Comparison of ENCODE assay signal across 8 cellular contexts in the genomic region with DNA sequence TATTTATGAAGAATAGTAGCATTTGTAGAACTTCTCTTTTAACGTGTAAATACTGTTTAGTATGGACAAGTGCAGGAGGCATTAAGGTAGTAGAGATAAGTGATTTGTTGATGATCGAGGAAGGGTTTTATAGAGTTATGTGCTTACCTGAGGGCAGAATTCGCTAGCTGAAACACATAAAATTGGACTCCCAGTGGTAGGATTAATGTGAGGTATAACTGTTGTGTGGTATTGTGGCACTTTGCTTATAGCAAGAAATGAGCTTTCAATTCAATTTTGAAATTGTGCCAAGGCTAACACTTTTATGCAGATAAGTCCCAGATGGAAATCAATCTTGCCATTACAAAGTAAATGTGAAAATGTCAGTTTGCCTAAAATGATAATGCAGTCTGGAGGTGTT. TPM values are rescaled to one million over a fixed set of nuclear protein-coding genes. Genes with fewer than 3 reads are reported as not detected.
DNase-seq lines count a peak whose midpoint lies in the region; ATAC-seq, FAIRE-seq and TF ChIP-seq lines count a peak whose summit lies in the region.

No MANE protein-coding gene starts in this region.

- H3K27ac Mint-ChIP-seq in HFFc6 = peak overlapping the region; percentile 92; the same call in 1 of the 2 replicates

- CTCF ChIA-PET in A673 (lab: Charles Lee) = no interaction called here
- CTCF ChIA-PET in GM12878 (lab: Yijun Ruan, JAX) = interaction anchor here (0.6 to 1.6 kb wide), 10 partner anchors 9 to 825 kb away, joined by 3 to 5 read pairs (median 4); no protein-coding TSS in a partner anchor

- H3K4me3 ChIP-seq in A673 (ENCODE audit: low read depth, low read length, poor library complexity, severe bottlenecking) (peak overlapping the region; percentile 80), GM12878 (peak overlapping the region; percentile 83), mesodermal cell (ENCODE audit: extremely low read depth, insufficient read depth, low read length, poor library complexity, severe bottlenecking) (peak overlapping the region; percentile 76)

- peaks cover under 1% of the 10 kb centered on the region for H3K36me3 ChIP-seq in A673 (ENCODE audit: insufficient read depth, low read length, poor library complexity, severe bottlenecking)
- peaks cover 0 to 2% of the 10 kb centered on the region in 2 experiments; a peak in 1 of 4 replicates for H3K36me3 ChIP-seq in GM12878 (ENCODE audit: control insufficient read depth in 2 of 2, insufficient read depth in 2 of 2, low read length in 1 of 2)
- no peaks in the 10 kb centered on the region for H3K36me3 ChIP-seq in mesodermal cell (ENCODE audit: control insufficient read depth, insufficient read depth, low read length)

- TF ChIP-seq CTCF in A673 (conservative IDR thresholded peaks at IDR 0.05; ENCODE audit: low read depth, low read length) (no peak), HFFc6 (IDR thresholded peaks at IDR 0.05) (no peak), GM12878 (IDR thresholded peaks at IDR 0.05 in 2 of 3, conservative IDR thresholded peaks at IDR 0.05 in 1 of 3; ENCODE audit: control insufficient read depth in 2 of 3, extremely low read depth in 1 of 3, insufficient read depth in 1 of 3, low read depth in 3 of 3, low read length in 3 of 3) (no peak)

- H3K9ac ChIP-seq in GM12878 (ENCODE audit: control insufficient read depth, insufficient read depth, low read length) = peak overlapping the region; percentile 77

- peak overlapping the region; percentile 95; the same call in 1 of the 2 replicates for H2AFZ ChIP-seq in GM12878 (ENCODE audit: control insufficient read depth, low read depth, low read length)

- SMC1A ChIA-PET in GM12878 (lab: Charles Lee; ENCODE audit: uncharacterized antibody, unreplicated experiment) = interaction anchor here (0.7 to 1.8 kb wide), 11 partner anchors 9 to 295 kb away, joined by 3 to 7 read pairs (median 3); no protein-coding TSS in a partner anchor

- peaks cover 5% of the 10 kb centered on the region; the same call in 1 of the 2 replicates for H4K20me1 ChIP-seq in GM12878 (ENCODE audit: control insufficient read depth, insufficient read depth)

- peak overlapping the region; percentile 92 for H3K4me3 Mint-ChIP-seq in HFFc6

- H3K27me3 ChIP-seq in A673 (replicated peaks; ENCODE audit: insufficient read depth, low read depth, low read length, poor library complexity) = no peaks in the 10 kb centered on the region
- no peaks in the 10 kb centered on the region for H3K27me3 ChIP-seq in GM12878 (replicated peaks in 1 of 2; ENCODE audit: control insufficient read depth in 2 of 2, insufficient read depth in 2 of 2, low read length in 1 of 2)

- H3K27me3 Mint-ChIP-seq in HFFc6 (ENCODE audit: insufficient read depth) = peaks cover 2% of the 10 kb centered on the region

- intact Hi-C loops in A673 (cut with micrococcal nuclease; ENCODE audit: unreplicated experiment) = no loop called here
- intact Hi-C loops in GM12878 (cut with micrococcal nuclease; ENCODE audit: unreplicated experiment) = loop anchor here (10.0 kb wide), 1 partner anchor 1408 kb away; no protein-coding TSS in a partner anchor

- in situ Hi-C loops in GM12878 (cut with MboI) = loop anchor here (25.0 kb wide), 1 partner anchor 219 kb away; no protein-coding TSS in a partner anchor

- H3K4me2 ChIP-seq in GM12878 (ENCODE audit: control insufficient read depth, insufficient read depth) = peak overlapping the region; percentile 86

- no peak for ATAC-seq in GM12878
- no peak for ATAC-seq in HG03571 (IDR thresholded peaks at IDR 0.05; ENCODE audit: unreplicated experiment)

- no peak for TF ChIP-seq RAD21 in GM12878 (IDR thresholded peaks at IDR 0.05; ENCODE audit: insufficient read depth, low read depth, low read length)

- FAIRE-seq in GM12878 (lab: Jason Lieb, UNC) = no peak
- FAIRE-seq in GM12892 (lab: Jason Lieb, UNC) = no peak

- peaks cover 18% of the 10 kb centered on the region for H3K36me3 Mint-ChIP-seq in HFFc6 (ENCODE audit: low read depth)

- H3K79me2 ChIP-seq in GM12878 (ENCODE audit: control insufficient read depth, insufficient read depth, low read length) = peaks cover 93% of the 10 kb centered on the region

- no peak for DNase-seq in A673 (ENCODE audit: low spot score)
- no peak for DNase-seq in HFFc6
- no peak for DNase-seq in GM12878 (ENCODE audit: low read depth, low spot score)
- no peak for DNase-seq in GM12892 (ENCODE audit: insufficient read length)
- no peak for DNase-seq in NCI-H146 (lab: John Stamatoyannopoulos, UW)
- no peak for DNase-seq in OCI-M1 (lab: John Stamatoyannopoulos, UW)

- 45% methylated on average over 3 of the region's 3 CpGs for WGBS in GM12878 (ENCODE audit: insufficient coverage, insufficient replicate concordance, low lambda C conversion rate, missing lambda C conversion rate)
- 50 to 70% methylated on average over 2 to 3 of the region's 3 CpGs for WGBS in mesodermal cell (ENCODE audit: insufficient coverage in 2 of 2), 2 experiments

- peaks cover 22% of the 10 kb centered on the region for H3K4me1 ChIP-seq in A673 (ENCODE audit: insufficient read depth, low read length, poor library complexity, severe bottlenecking)
- peaks cover 21% of the 10 kb centered on the region for H3K4me1 ChIP-seq in GM12878 (ENCODE audit: control insufficient read depth, insufficient read depth, low read length)
- H3K4me1 ChIP-seq in mesodermal cell (ENCODE audit: control insufficient read depth, insufficient read depth, low read length, poor library complexity, severe bottlenecking) = peaks cover 3% of the 10 kb centered on the region

- RAD21 ChIA-PET in GM12878 (lab: Charles Lee; ENCODE audit: unreplicated experiment) = interaction anchor here (0.6 to 2.0 kb wide), 8 partner anchors 25 to 467 kb away, joined by 3 to 7 read pairs (median 3); a partner anchor contains a TSS

- H3K9me3 ChIP-seq in A673 (ENCODE audit: low read depth, low read length, poor library complexity, severe bottlenecking) = no peaks in the 10 kb centered on the region
- H3K9me3 ChIP-seq in GM12878 (replicated peaks; ENCODE audit: control insufficient read depth, insufficient read depth, low read length) = no peaks in the 10 kb centered on the region; the same call in 2 of the 3 replicates
- H3K9me3 ChIP-seq in mesodermal cell (ENCODE audit: control insufficient read depth, low read length) = no peaks in the 10 kb centered on the region

- TF ChIP-seq POLR2A in GM12878 (IDR thresholded peaks at IDR 0.05; ENCODE audit: low read depth, low read length) = no peak
- no peak for TF ChIP-seq POLR2A in GM12892 (IDR thresholded peaks at IDR 0.05; ENCODE audit: low read depth, low read length)

- POLR2A ChIA-PET in A673 (lab: Charles Lee; ENCODE audit: low non-redundant PET) = no interaction called here
- POLR2A ChIA-PET in GM12878 (lab: Charles Lee) = interaction anchor here (0.6 to 1.0 kb wide), 2 partner anchors 581 to 661 kb away, joined by 3 read pairs; no protein-coding TSS in a partner anchor

- H3K4me1 Mint-ChIP-seq in HFFc6 (ENCODE audit: low read depth) = peaks cover 49% of the 10 kb centered on the region

- no peaks in the 10 kb centered on the region for H3K9me3 Mint-ChIP-seq in HFFc6

- H3K27ac ChIP-seq in A673 (ENCODE audit: low read depth, low read length, poor library complexity, severe bottlenecking) (no peak overlapping the region), GM12878 (ENCODE audit: control insufficient read depth, insufficient read depth) (peak overlapping the region; percentile 91), mesodermal cell (ENCODE audit: low read depth, low read length, severe bottlenecking) (no peak overlapping the region)

- TF ChIP-seq EP300 in GM12878 (IDR thresholded peaks at IDR 0.05; ENCODE audit: borderline replicate concordance in 1 of 2, control insufficient read depth in 1 of 2, low read depth in 2 of 2, low read length in 2 of 2) = no peak

- BruUV-seq in A673 (replicated peaks; lab: Mats Ljungman, UMichigan) (TSS peak; percentile 50), GM12878 (replicated peaks; lab: Mats Ljungman, UMichigan) (TSS peak; percentile 55)

RNA-seq across cellular contexts. Expression of a gene that starts 1.2 kb away (rescaled TPM):
- total RNA-seq in A673 (2021) (66.9 and 71.8 TPM in 2 replicates), GM12878 (2014; rRNA removed) (37.1 and 53.6 TPM in 2 replicates), GM12878 (2014; rRNA removed; fragmentation: Illumina TruSeq; extraction: Trizol) (62.5 and 73.3 TPM in 2 replicates), GM12878 (2021) (45.6 and 57.4 TPM in 2 replicates)
- total RNA-seq in HFFc6 (2021; fragmentation: NEBNext Ultra II Directional; extraction: Animal tissue kit (Norgen Biotek cat#: 25700)) = 100 to 1,000 TPM; 109 to 131 (median 122) TPM
- total RNA-seq in GM12878 (2013; cell fraction: nucleolus; rRNA removed) = 61.1 and 67.3 TPM in 2 replicates
- 148 TPM for polyA plus RNA-seq in GM12878 (2011; ENCODE audit: low read depth)
- polyA plus RNA-seq in GM12878 (2011; rRNA removed) (137 and 319 TPM in 2 replicates), GM12878 (2014; fragmentation: Illumina TruSeq; extraction: Trizol) (78.4 and 128 TPM in 2 replicates), GM12878 (2014; fragmentation: Nextera tagmentation; extraction: Ambion mirVana) (10 to 100 TPM; 36.4 to 48.5 TPM), GM12878 (2014; rRNA removed) (48.6 and 61.7 TPM in 2 replicates), GM12878 (2016; fragmentation: Nextera tagmentation; extraction: Ambion mirVana) (100 to 1,000 TPM; 103 to 104 TPM)
- polyA plus RNA-seq in GM12878 (2011; cell fraction: cytosol; rRNA removed) = 23.7 and 33.5 TPM in 2 replicates
- polyA plus RNA-seq in GM12878 (2011; cell fraction: nucleus; rRNA removed) = 24.0 and 25.8 TPM in 2 replicates
- polyA plus RNA-seq in GM12878 (2012) = 216 and 265 TPM in 2 replicates
- polyA minus RNA-seq in GM12878 (2011; rRNA and poly(A)+ RNA removed) = 33.3 and 33.7 TPM in 2 replicates
- polyA minus RNA-seq in GM12878 (2011; cell fraction: cytosol; rRNA and poly(A)+ RNA removed) = 19.3 and 19.4 TPM in 2 replicates
- polyA minus RNA-seq in GM12878 (2011; cell fraction: nucleus; rRNA and poly(A)+ RNA removed) = 19.9 and 23.6 TPM in 2 replicates
- polyA plus RNA-seq in mesodermal cell (2013, experiment 1 of 2) = 66.5 TPM
- 75.6 TPM for polyA plus RNA-seq in mesodermal cell (2013, experiment 2 of 2)
- polyA plus RNA-seq in GM12892 (2012; ENCODE audit: missing spikeins) = 269 TPM

RNA-seq across cellular contexts. Expression of a gene that starts 1.6 kb away (rescaled TPM):
- total RNA-seq in A673 (2021) (55.8 and 59.6 TPM in 2 replicates), GM12878 (2014; rRNA removed) (23.2 and 32.5 TPM in 2 replicates), GM12878 (2014; rRNA removed; fragmentation: Illumina TruSeq; extraction: Trizol) (39.7 and 41.0 TPM in 2 replicates), GM12878 (2021) (26.9 and 28.9 TPM in 2 replicates)
- total RNA-seq in HFFc6 (2021; fragmentation: NEBNext Ultra II Directional; extraction: Animal tissue kit (Norgen Biotek cat#: 25700)) = 10 to 100 TPM; 58.3 to 75.9 (median 63.3) TPM
- total RNA-seq in GM12878 (2013; cell fraction: nucleolus; rRNA removed) = 114 and 119 TPM in 2 replicates
- 45.0 TPM for polyA plus RNA-seq in GM12878 (2011; ENCODE audit: low read depth)
- polyA plus RNA-seq in GM12878 (2011; rRNA removed) (89.4 and 153 TPM in 2 replicates), GM12878 (2014; fragmentation: Illumina TruSeq; extraction: Trizol) (50.7 and 57.0 TPM in 2 replicates), GM12878 (2014; fragmentation: Nextera tagmentation; extraction: Ambion mirVana) (10 to 100 TPM; 67.4 to 92.0 TPM), GM12878 (2014; rRNA removed) (24.3 and 32.9 TPM in 2 replicates), GM12878 (2016; fragmentation: Nextera tagmentation; extraction: Ambion mirVana) (10 to 100 TPM; 66.6 to 72.1 TPM)
- 24.3 and 32.8 TPM in 2 replicates for polyA plus RNA-seq in GM12878 (2011; cell fraction: cytosol; rRNA removed)
- polyA plus RNA-seq in GM12878 (2011; cell fraction: nucleus; rRNA removed) = 55.0 and 62.4 TPM in 2 replicates
- polyA plus RNA-seq in GM12878 (2012) = 49.8 and 66.4 TPM in 2 replicates
- polyA minus RNA-seq in GM12878 (2011; rRNA and poly(A)+ RNA removed) = 42.0 and 52.8 TPM in 2 replicates
- polyA minus RNA-seq in GM12878 (2011; cell fraction: cytosol; rRNA and poly(A)+ RNA removed) = 12.5 and 13.5 TPM in 2 replicates
- polyA minus RNA-seq in GM12878 (2011; cell fraction: nucleus; rRNA and poly(A)+ RNA removed) = 68.3 and 90.7 TPM in 2 replicates
- polyA plus RNA-seq in mesodermal cell (2013, experiment 1 of 2) = 64.7 TPM
- polyA plus RNA-seq in mesodermal cell (2013, experiment 2 of 2) = 88.2 TPM
- polyA plus RNA-seq in GM12892 (2012; ENCODE audit: missing spikeins) = 58.9 TPM

RNA-seq across cellular contexts. Expression of a gene that starts 26.5 kb away (rescaled TPM):
- total RNA-seq in A673 (2021) = 1.5 and 3.2 TPM in 2 replicates
- under 1 TPM in 4 of 6 experiments, not detected in 2; 0.12 to 0.26 (median 0.18) TPM for total RNA-seq in HFFc6 (2021; fragmentation: NEBNext Ultra II Directional; extraction: Animal tissue kit (Norgen Biotek cat#: 25700))
- not detected in 2 replicates for total RNA-seq in GM12878 (2013; cell fraction: nucleolus; rRNA removed)
- not detected in 2 replicates for total RNA-seq in GM12878 (2014; rRNA removed)
- total RNA-seq in GM12878 (2014; rRNA removed; fragmentation: Illumina TruSeq; extraction: Trizol) = not detected in 2 replicates
- not detected in 2 replicates for total RNA-seq in GM12878 (2021)
- not detected for polyA plus RNA-seq in GM12878 (2011; ENCODE audit: low read depth)
- polyA plus RNA-seq in GM12878 (2011; rRNA removed) = not detected in 2 replicates
- not detected in 2 replicates for polyA plus RNA-seq in GM12878 (2011; cell fraction: cytosol; rRNA removed)
- 0.18 TPM in 1 of 2 replicates, not detected in the other for polyA plus RNA-seq in GM12878 (2011; cell fraction: nucleus; rRNA removed)
- polyA plus RNA-seq in GM12878 (2012) = not detected in 2 replicates
- not detected in 2 replicates for polyA plus RNA-seq in GM12878 (2014; fragmentation: Illumina TruSeq; extraction: Trizol)
- under 1 TPM in 1 of 2 experiments, not detected in 1; 0.05 TPM for polyA plus RNA-seq in GM12878 (2014; fragmentation: Nextera tagmentation; extraction: Ambion mirVana)
- not detected in 2 replicates for polyA plus RNA-seq in GM12878 (2014; rRNA removed)
- not detected for polyA plus RNA-seq in GM12878 (2016; fragmentation: Nextera tagmentation; extraction: Ambion mirVana)
- polyA minus RNA-seq in GM12878 (2011; rRNA and poly(A)+ RNA removed) = not detected in 2 replicates
- polyA minus RNA-seq in GM12878 (2011; cell fraction: cytosol; rRNA and poly(A)+ RNA removed) = not detected in 2 replicates
- not detected in 2 replicates for polyA minus RNA-seq in GM12878 (2011; cell fraction: nucleus; rRNA and poly(A)+ RNA removed)
- 10.2 TPM for polyA plus RNA-seq in mesodermal cell (2013, experiment 1 of 2)
- polyA plus RNA-seq in mesodermal cell (2013, experiment 2 of 2) = 10.0 TPM
- polyA plus RNA-seq in GM12892 (2012; ENCODE audit: missing spikeins) = not detected
